In genomic region chr13:73335226-73335625, GRCh38 we compare ENCODE assay signal across 8 cellular contexts.
DNase-seq lines count a peak whose midpoint lies in the region; ATAC-seq and TF ChIP-seq lines count a peak whose summit lies in the region.

No MANE protein-coding gene starts in this region.

- H3K9me3 ChIP-seq in OCI-LY3 (ENCODE audit: insufficient read depth, low read length) (no peaks in the 10 kb centered on the region), mucosa of descending colon (no peaks in the 10 kb centered on the region), uterus (no peaks in the 10 kb centered on the region), neural progenitor cell (ENCODE audit: low read depth) (no peaks in the 10 kb centered on the region)

- H3K4me3 Mint-ChIP-seq in neural progenitor cell = no peak overlapping the region

- no peak for TF ChIP-seq POLR2A in uterus (IDR thresholded peaks at IDR 0.05)

- TF ChIP-seq CTCF in OCI-LY3 (IDR thresholded peaks at IDR 0.05; ENCODE audit: low read depth, low read length) (no peak), mucosa of descending colon (IDR thresholded peaks at IDR 0.05) (no peak), uterus (IDR thresholded peaks at IDR 0.05) (no peak), neural progenitor cell (IDR thresholded peaks at IDR 0.05) (no peak)

- no peaks in the 10 kb centered on the region for H3K9me3 Mint-ChIP-seq in neural progenitor cell

- H3K27me3 Mint-ChIP-seq in neural progenitor cell (ENCODE audit: insufficient read depth, low read depth) = no peaks in the 10 kb centered on the region

- H3K4me1 ChIP-seq in OCI-LY3 (ENCODE audit: low read length) (peaks cover 15% of the 10 kb centered on the region), mucosa of descending colon (ENCODE audit: low read depth) (no peaks in the 10 kb centered on the region), uterus (no peaks in the 10 kb centered on the region), neural progenitor cell (no peaks in the 10 kb centered on the region)

- H3K9ac ChIP-seq in OCI-LY3 (ENCODE audit: low read length) = peak overlapping the region; percentile 3; the same call in 1 of the 2 replicates
- no peak overlapping the region for H3K9ac ChIP-seq in neural progenitor cell

- H3F3A ChIP-seq in neural progenitor cell (ENCODE audit: low read depth) = no peaks in the 10 kb centered on the region

- H3K4me3 ChIP-seq in OCI-LY3 (ENCODE audit: low read length) (peak overlapping the region; percentile 28; the same call in 1 of the 2 replicates), mucosa of descending colon (no peak overlapping the region), uterus (no peak overlapping the region), neural progenitor cell (no peak overlapping the region)

- H3K4me2 ChIP-seq in OCI-LY3 (ENCODE audit: low read length) (peak overlapping the region; percentile 64), neural progenitor cell (no peak overlapping the region)

- intact Hi-C loops in mucosa of descending colon (cut with DNase I, micrococcal nuclease) (no loop called here), left colon (cut with DNase I, micrococcal nuclease) (no loop called here), uterus (cut with DNase I; ENCODE audit: low total_unique reads) (no loop called here)

- no peak overlapping the region for H3K27ac Mint-ChIP-seq in neural progenitor cell

- H3K36me3 ChIP-seq in OCI-LY3 (replicated peaks; ENCODE audit: low read depth, low read length) = no peaks in the 10 kb centered on the region
- H3K36me3 ChIP-seq in mucosa of descending colon (ENCODE audit: low read depth) = no peaks in the 10 kb centered on the region
- H3K36me3 ChIP-seq in uterus = no peaks in the 10 kb centered on the region
- no peaks in the 10 kb centered on the region for H3K36me3 ChIP-seq in neural progenitor cell

- H4K20me1 ChIP-seq in OCI-LY3 (ENCODE audit: insufficient read depth, low read length) = no peaks in the 10 kb centered on the region
- no peaks in the 10 kb centered on the region for H4K20me1 ChIP-seq in neural progenitor cell (ENCODE audit: low read depth)

- peak overlapping the region; percentile 12; the same call in 1 of the 2 replicates for H3K27ac ChIP-seq in OCI-LY3 (ENCODE audit: low read length)
- no peak overlapping the region for H3K27ac ChIP-seq in uterus
- H3K27ac ChIP-seq in neural progenitor cell = no peak overlapping the region

- H3K79me2 ChIP-seq in OCI-LY3 (ENCODE audit: low read length) (no peaks in the 10 kb centered on the region), neural progenitor cell (ENCODE audit: low read depth) (no peaks in the 10 kb centered on the region)

- H3K27me3 ChIP-seq in OCI-LY3 (ENCODE audit: low read depth, low read length) = no peaks in the 10 kb centered on the region
- no peaks in the 10 kb centered on the region for H3K27me3 ChIP-seq in uterus
- H3K27me3 ChIP-seq in neural progenitor cell = no peaks in the 10 kb centered on the region

- H3K4me1 Mint-ChIP-seq in neural progenitor cell = no peaks in the 10 kb centered on the region

- DNase-seq in mucosa of descending colon (no peak), midbrain (lab: John Stamatoyannopoulos, UW) (no peak), left colon (no peak), uterus (no peak), neural progenitor cell (ENCODE audit: low spot score) (no peak)

- ATAC-seq in GM18858 (IDR thresholded peaks at IDR 0.05; ENCODE audit: unreplicated experiment) = peak; percentile 93
- ATAC-seq in HG02610 (IDR thresholded peaks at IDR 0.05; ENCODE audit: unreplicated experiment) = peak; percentile 96
- peak; percentile 19 for ATAC-seq in mucosa of descending colon
- no peak for ATAC-seq in left colon

- H3K36me3 Mint-ChIP-seq in neural progenitor cell = no peaks in the 10 kb centered on the region

- H2AFZ ChIP-seq in OCI-LY3 (ENCODE audit: low read depth, low read length) (peak overlapping the region; percentile 55; the same call in 1 of the 2 replicates), neural progenitor cell (replicated peaks) (no peak overlapping the region)
